In genomic region chr1:37391181-37391949, GRCh38 we compare ENCODE assay signal across 13 cellular contexts.
A peak's percentile ranks its signal among the peaks of the same experiment; 100 is the strongest.
DNase-seq lines count a peak whose midpoint lies in the region; ATAC-seq, FAIRE-seq and TF ChIP-seq lines count a peak whose summit lies in the region.
"Had no signal": no experiment of that assay in that cellular context is flagged by ENCODE, and none has a peak within 500 bp of the region (broad histone marks: within the 10 kb centered on the region; RNA-seq: fewer than 3 reads in every experiment).

No MANE protein-coding gene starts in this region.

- FAIRE-seq in keratinocyte (lab: Jason Lieb, UNC), result no peak
- FAIRE-seq: HTR-8/SVneo had no signal

- no peaks in the 10 kb centered on the region for H4K20me1 ChIP-seq in keratinocyte (ENCODE audit: control insufficient read depth, extremely low read depth, insufficient read depth, low read length)

- peak; percentile 29 to 54 (median 43) for TF ChIP-seq CTCF in keratinocyte (optimal IDR thresholded peaks at IDR 0.05 in 1 of 3, IDR thresholded peaks at IDR 0.05 in 1 of 3, conservative IDR thresholded peaks at IDR 0.05 in 1 of 3; ENCODE audit: extremely low read depth in 1 of 3, insufficient read depth in 2 of 3, low read length in 3 of 3)

- in situ Hi-C loops in ACHN (cut with HindIII; ENCODE audit: low pct_ligation_motif_present, low pct_unique_long_range_greater_than_20kb, low sequenced_read_pairs), result no loop called here

- H3K9me1 ChIP-seq in keratinocyte (ENCODE audit: control insufficient read depth, extremely low read depth, insufficient read depth, low read length), result no peaks in the 10 kb centered on the region

- H3K27me3 ChIP-seq in NT2/D1 (ENCODE audit: insufficient read depth, insufficient read length) (no peaks in the 10 kb centered on the region), keratinocyte (ENCODE audit: control insufficient read depth, extremely low read depth, insufficient read depth, low read length) (peaks cover 11% of the 10 kb centered on the region), MG63 (peaks cover 6% of the 10 kb centered on the region; the same call in 1 of the 2 replicates)

- H3K9me3 Mint-ChIP-seq in activated naive CD4-positive, alpha-beta T cell treated with anti-CD3 and anti-CD28 coated beads, Interleukin-2, amount 50 U/mL, for 72 hours, result no peaks in the 10 kb centered on the region
- H3K9me3 Mint-ChIP-seq: activated naive CD8-positive, alpha-beta T cell treated with anti-CD3 and anti-CD28 coated beads, Interleukin-2, amount 10 ng/mL, durations not matched to agents 7 days and 5 days; dendritic cell treated with granulocyte-macrophage colony-stimulating factor and Interleukin-4, amounts not matched to agents 40 ng/mL and 50 ng/mL, for 4 days had no signal

- H3K4me1 ChIP-seq in NT2/D1 (ENCODE audit: insufficient read depth, insufficient read length), result peaks cover 32% of the 10 kb centered on the region
- H3K4me1 ChIP-seq in keratinocyte (ENCODE audit: control insufficient read depth, extremely low read depth, insufficient read depth, low read length), result no peaks in the 10 kb centered on the region
- H3K4me1 ChIP-seq: stomach had no signal

- H3K79me2 ChIP-seq in keratinocyte (ENCODE audit: control insufficient read depth, insufficient read depth, low read length), result no peaks in the 10 kb centered on the region

- H2AFZ ChIP-seq in keratinocyte (ENCODE audit: control insufficient read depth, low read length), result no peak overlapping the region

- no peaks in the 10 kb centered on the region for H3K36me3 Mint-ChIP-seq in activated naive CD4-positive, alpha-beta T cell treated with anti-CD3 and anti-CD28 coated beads, Interleukin-2, amount 50 U/mL, for 72 hours
- H3K36me3 Mint-ChIP-seq: activated naive CD8-positive, alpha-beta T cell treated with anti-CD3 and anti-CD28 coated beads, Interleukin-2, amount 10 ng/mL, durations not matched to agents 7 days and 5 days had no signal

- H3K36me3 ChIP-seq in NT2/D1 (ENCODE audit: insufficient read depth, insufficient read length, low read length), result no peaks in the 10 kb centered on the region
- no peaks in the 10 kb centered on the region for H3K36me3 ChIP-seq in keratinocyte (ENCODE audit: control insufficient read depth in 2 of 2, extremely low read depth in 1 of 2, insufficient read depth in 2 of 2, low read length in 2 of 2)
- H3K36me3 ChIP-seq in MG63, result no peaks in the 10 kb centered on the region
- H3K36me3 ChIP-seq: stomach had no signal

- no peak overlapping the region for H3K27ac Mint-ChIP-seq in activated naive CD4-positive, alpha-beta T cell treated with anti-CD3 and anti-CD28 coated beads, Interleukin-2, amount 50 U/mL, for 72 hours
- H3K27ac Mint-ChIP-seq: activated naive CD8-positive, alpha-beta T cell treated with anti-CD3 and anti-CD28 coated beads, Interleukin-2, amount 10 ng/mL, durations not matched to agents 7 days and 5 days; dendritic cell treated with granulocyte-macrophage colony-stimulating factor and Interleukin-4, amounts not matched to agents 40 ng/mL and 50 ng/mL, for 4 days had no signal

- no peak for ATAC-seq in GM21825 (IDR thresholded peaks at IDR 0.05; ENCODE audit: unreplicated experiment)
- ATAC-seq in activated naive CD4-positive, alpha-beta T cell treated with anti-CD3 and anti-CD28 coated beads, Interleukin-2, amount 50 U/mL, for 72 hours, result no peak

- H3K4me3 ChIP-seq in NT2/D1 (ENCODE audit: insufficient read length, low read depth), result no peak overlapping the region
- no peak overlapping the region for H3K4me3 ChIP-seq in keratinocyte (ENCODE audit: control insufficient read depth in 2 of 3, extremely low read depth in 1 of 3, insufficient read depth in 2 of 3, low read depth in 1 of 3, low read length in 3 of 3)
- no peak overlapping the region for H3K4me3 ChIP-seq in MG63
- H3K4me3 ChIP-seq: stomach had no signal

- H3K9me3 ChIP-seq in NT2/D1 (ENCODE audit: insufficient read depth, low read length) (no peaks in the 10 kb centered on the region), keratinocyte (ENCODE audit: control insufficient read depth, low read depth, low read length) (no peaks in the 10 kb centered on the region), MG63 (no peaks in the 10 kb centered on the region)
- H3K9me3 ChIP-seq: stomach had no signal

- H3K9ac ChIP-seq in NT2/D1 (ENCODE audit: insufficient read length, low read depth), result no peak overlapping the region
- H3K9ac ChIP-seq in keratinocyte (ENCODE audit: control insufficient read depth, extremely low read depth, insufficient read depth, low read length), result no peak overlapping the region

- no peak overlapping the region for H3K27ac ChIP-seq in keratinocyte (ENCODE audit: control insufficient read depth, insufficient read depth, low read length)
- H3K27ac ChIP-seq: stomach had no signal

- DNase-seq in ELR (ENCODE audit: low read depth) (peak; percentile 15), NCI-H1694 (lab: John Stamatoyannopoulos, UW) (peak; percentile 78), NT2/D1 (ENCODE audit: low read depth, low spot score) (peak; percentile 92), keratinocyte (ENCODE audit: low read depth, low spot score) (no peak), ACHN (no peak), MG63 (no peak)
- DNase-seq in activated naive CD4-positive, alpha-beta T cell treated with anti-CD3 and anti-CD28 coated beads, Interleukin-2, amount 50 U/mL, for 72 hours (ENCODE audit: low spot score in 2 of 2), result no peak
- DNase-seq: activated naive CD8-positive, alpha-beta T cell treated with anti-CD3 and anti-CD28 coated beads, Interleukin-2, amount 10 ng/mL, durations not matched to agents 7 days and 5 days; stimulated activated CD4-positive, alpha-beta T cell treated with anti-CD3 and anti-CD28 coated beads, Interleukin-4, amount 100 ng/mL, for 1 hour; stomach had no signal

- H3K4me2 ChIP-seq in keratinocyte (ENCODE audit: control insufficient read depth, extremely low read depth, insufficient read depth, low read depth, low read length), result no peak overlapping the region

- dilution Hi-C loops in keratinocyte (cut with MboI; ENCODE audit: extremely low pct_ligation_motif_present, low sequenced_read_pairs), result no loop called here

Comparison
In these comparisons a context has a peak if more than half of its experiments do, and no peak if none do; other contexts are left out.
1. DNase-seq: peak in ELR (single experiment), NCI-H1694 (single experiment) and NT2/D1 (single experiment); none in keratinocyte (single experiment), ACHN (single experiment), MG63 (single experiment) and activated naive CD4-positive, alpha-beta T cell treated with anti-CD3 and anti-CD28 coated beads, Interleukin-2, amount 50 U/mL, for 72 hours (0 of 2).